1 cellular context compared by ENCODE assay signal in the genomic region with DNA sequence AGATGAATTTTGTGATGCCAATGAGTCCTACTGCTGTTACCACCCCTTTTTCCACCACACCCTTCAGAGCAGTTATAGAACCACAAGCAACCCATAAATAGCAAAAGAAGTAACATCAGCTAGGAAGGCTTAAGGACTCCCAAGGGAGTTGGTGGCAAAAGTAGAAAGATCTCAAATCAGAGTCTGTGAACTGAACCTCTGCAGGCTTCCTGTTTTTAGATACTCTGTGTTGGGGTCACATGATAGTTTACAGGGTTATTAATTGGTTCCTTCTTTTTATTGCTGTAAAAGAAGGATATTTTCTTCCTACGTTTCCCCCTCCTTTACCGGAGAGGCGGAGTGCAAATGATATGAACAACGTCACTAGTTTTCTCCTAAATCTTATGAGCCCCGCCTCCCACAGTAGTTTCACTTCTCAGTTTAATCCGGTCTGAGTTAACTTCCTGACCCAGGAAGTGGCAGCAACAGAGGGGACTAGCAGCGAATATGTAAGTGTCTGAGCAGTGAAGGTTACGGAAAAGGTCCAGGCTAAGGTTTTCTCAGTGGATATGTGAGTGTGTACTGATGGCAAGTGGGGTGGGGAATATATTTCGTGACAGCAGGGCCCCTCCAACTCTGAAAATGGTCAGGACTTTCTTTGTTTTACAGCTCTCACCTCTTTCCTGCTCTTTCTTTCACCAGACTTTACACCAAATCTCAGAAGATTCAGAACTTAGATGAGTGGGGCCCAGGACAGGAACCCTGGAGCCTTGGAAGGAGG.
TF ChIP-seq lines count a peak whose summit lies in the region.

A gene with protein sequence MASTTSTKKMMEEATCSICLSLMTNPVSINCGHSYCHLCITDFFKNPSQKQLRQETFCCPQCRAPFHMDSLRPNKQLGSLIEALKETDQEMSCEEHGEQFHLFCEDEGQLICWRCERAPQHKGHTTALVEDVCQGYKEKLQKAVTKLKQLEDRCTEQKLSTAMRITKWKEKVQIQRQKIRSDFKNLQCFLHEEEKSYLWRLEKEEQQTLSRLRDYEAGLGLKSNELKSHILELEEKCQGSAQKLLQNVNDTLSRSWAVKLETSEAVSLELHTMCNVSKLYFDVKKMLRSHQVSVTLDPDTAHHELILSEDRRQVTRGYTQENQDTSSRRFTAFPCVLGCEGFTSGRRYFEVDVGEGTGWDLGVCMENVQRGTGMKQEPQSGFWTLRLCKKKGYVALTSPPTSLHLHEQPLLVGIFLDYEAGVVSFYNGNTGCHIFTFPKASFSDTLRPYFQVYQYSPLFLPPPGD (plus strand): TSS at position 435 of the 760 bp plus-strand sequence. CDS start 3,721 bp downstream, outside the sequence.

TF ChIP-seq in K562, 482 proteins besides CTCF, POLR2A, EP300 and RAD21 (continued from another document and continues in another):
- TF ChIP-seq, protein P1, sequence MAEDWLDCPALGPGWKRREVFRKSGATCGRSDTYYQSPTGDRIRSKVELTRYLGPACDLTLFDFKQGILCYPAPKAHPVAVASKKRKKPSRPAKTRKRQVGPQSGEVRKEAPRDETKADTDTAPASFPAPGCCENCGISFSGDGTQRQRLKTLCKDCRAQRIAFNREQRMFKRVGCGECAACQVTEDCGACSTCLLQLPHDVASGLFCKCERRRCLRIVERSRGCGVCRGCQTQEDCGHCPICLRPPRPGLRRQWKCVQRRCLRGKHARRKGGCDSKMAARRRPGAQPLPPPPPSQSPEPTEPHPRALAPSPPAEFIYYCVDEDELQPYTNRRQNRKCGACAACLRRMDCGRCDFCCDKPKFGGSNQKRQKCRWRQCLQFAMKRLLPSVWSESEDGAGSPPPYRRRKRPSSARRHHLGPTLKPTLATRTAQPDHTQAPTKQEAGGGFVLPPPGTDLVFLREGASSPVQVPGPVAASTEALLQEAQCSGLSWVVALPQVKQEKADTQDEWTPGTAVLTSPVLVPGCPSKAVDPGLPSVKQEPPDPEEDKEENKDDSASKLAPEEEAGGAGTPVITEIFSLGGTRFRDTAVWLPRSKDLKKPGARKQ (CRISPR knock-in tag; IDR thresholded peaks at IDR 0.05) = no peak
- no peak for TF ChIP-seq KDM4B (IDR thresholded peaks at IDR 0.05; ENCODE audit: borderline replicate concordance in 2 of 2, low read depth in 1 of 2)
- no peak for TF ChIP-seq HNRNPK (IDR thresholded peaks at IDR 0.05; ENCODE audit: low read depth, low read length, poor library complexity, severe bottlenecking)
- TF ChIP-seq, protein P2, sequence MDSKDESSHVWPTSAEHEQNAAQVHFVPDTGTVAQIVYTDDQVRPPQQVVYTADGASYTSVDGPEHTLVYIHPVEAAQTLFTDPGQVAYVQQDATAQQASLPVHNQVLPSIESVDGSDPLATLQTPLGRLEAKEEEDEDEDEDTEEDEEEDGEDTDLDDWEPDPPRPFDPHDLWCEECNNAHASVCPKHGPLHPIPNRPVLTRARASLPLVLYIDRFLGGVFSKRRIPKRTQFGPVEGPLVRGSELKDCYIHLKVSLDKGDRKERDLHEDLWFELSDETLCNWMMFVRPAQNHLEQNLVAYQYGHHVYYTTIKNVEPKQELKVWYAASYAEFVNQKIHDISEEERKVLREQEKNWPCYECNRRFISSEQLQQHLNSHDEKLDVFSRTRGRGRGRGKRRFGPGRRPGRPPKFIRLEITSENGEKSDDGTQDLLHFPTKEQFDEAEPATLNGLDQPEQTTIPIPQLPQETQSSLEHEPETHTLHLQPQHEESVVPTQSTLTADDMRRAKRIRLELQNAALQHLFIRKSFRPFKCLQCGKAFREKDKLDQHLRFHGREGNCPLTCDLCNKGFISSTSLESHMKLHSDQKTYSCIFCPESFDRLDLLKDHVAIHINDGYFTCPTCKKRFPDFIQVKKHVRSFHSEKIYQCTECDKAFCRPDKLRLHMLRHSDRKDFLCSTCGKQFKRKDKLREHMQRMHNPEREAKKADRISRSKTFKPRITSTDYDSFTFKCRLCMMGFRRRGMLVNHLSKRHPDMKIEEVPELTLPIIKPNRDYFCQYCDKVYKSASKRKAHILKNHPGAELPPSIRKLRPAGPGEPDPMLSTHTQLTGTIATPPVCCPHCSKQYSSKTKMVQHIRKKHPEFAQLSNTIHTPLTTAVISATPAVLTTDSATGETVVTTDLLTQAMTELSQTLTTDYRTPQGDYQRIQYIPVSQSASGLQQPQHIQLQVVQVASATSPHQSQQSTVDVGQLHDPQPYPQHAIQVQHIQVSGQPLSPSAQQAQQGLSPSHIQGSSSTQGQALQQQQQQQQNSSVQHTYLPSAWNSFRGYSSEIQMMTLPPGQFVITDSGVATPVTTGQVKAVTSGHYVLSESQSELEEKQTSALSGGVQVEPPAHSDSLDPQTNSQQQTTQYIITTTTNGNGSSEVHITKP (IDR thresholded peaks at IDR 0.05; ENCODE audit: partially characterized antibody) = peak; percentile 70
- no peak for TF ChIP-seq PCBP1 (IDR thresholded peaks at IDR 0.05; ENCODE audit: low read depth, low read length, poor library complexity, severe bottlenecking)
- TF ChIP-seq KAT7 (CRISPR knock-in tag; IDR thresholded peaks at IDR 0.05; ENCODE audit: borderline replicate concordance) = no peak; the same call in 1 of the 2 replicates
- TF ChIP-seq CBX2 (IDR thresholded peaks at IDR 0.05; ENCODE audit: insufficient read depth, low read length, poor library complexity, severe bottlenecking) = no peak
- no peak for TF ChIP-seq DDX20 (tag; IDR thresholded peaks at IDR 0.05; ENCODE audit: low read depth)
- 0 out of 2 replicates have a peak, but pooled peaks have one; percentile 43 for TF ChIP-seq GABPB1 (CRISPR knock-in tag; IDR thresholded peaks at IDR 0.05)
- TF ChIP-seq, protein P3, sequence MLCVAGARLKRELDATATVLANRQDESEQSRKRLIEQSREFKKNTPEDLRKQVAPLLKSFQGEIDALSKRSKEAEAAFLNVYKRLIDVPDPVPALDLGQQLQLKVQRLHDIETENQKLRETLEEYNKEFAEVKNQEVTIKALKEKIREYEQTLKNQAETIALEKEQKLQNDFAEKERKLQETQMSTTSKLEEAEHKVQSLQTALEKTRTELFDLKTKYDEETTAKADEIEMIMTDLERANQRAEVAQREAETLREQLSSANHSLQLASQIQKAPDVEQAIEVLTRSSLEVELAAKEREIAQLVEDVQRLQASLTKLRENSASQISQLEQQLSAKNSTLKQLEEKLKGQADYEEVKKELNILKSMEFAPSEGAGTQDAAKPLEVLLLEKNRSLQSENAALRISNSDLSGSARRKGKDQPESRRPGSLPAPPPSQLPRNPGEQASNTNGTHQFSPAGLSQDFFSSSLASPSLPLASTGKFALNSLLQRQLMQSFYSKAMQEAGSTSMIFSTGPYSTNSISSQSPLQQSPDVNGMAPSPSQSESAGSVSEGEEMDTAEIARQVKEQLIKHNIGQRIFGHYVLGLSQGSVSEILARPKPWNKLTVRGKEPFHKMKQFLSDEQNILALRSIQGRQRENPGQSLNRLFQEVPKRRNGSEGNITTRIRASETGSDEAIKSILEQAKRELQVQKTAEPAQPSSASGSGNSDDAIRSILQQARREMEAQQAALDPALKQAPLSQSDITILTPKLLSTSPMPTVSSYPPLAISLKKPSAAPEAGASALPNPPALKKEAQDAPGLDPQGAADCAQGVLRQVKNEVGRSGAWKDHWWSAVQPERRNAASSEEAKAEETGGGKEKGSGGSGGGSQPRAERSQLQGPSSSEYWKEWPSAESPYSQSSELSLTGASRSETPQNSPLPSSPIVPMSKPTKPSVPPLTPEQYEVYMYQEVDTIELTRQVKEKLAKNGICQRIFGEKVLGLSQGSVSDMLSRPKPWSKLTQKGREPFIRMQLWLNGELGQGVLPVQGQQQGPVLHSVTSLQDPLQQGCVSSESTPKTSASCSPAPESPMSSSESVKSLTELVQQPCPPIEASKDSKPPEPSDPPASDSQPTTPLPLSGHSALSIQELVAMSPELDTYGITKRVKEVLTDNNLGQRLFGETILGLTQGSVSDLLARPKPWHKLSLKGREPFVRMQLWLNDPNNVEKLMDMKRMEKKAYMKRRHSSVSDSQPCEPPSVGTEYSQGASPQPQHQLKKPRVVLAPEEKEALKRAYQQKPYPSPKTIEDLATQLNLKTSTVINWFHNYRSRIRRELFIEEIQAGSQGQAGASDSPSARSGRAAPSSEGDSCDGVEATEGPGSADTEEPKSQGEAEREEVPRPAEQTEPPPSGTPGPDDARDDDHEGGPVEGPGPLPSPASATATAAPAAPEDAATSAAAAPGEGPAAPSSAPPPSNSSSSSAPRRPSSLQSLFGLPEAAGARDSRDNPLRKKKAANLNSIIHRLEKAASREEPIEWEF (CRISPR knock-in tag; IDR thresholded peaks at IDR 0.05) = no peak
- TF ChIP-seq, protein P4, sequence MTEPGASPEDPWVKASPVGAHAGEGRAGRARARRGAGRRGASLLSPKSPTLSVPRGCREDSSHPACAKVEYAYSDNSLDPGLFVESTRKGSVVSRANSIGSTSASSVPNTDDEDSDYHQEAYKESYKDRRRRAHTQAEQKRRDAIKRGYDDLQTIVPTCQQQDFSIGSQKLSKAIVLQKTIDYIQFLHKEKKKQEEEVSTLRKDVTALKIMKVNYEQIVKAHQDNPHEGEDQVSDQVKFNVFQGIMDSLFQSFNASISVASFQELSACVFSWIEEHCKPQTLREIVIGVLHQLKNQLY (CRISPR knock-in tag; conservative IDR thresholded peaks at IDR 0.05) = no peak
- TF ChIP-seq FOXP1 (CRISPR knock-in tag; IDR thresholded peaks at IDR 0.05) = no peak
- TF ChIP-seq ZBTB8A (IDR thresholded peaks at IDR 0.05; ENCODE audit: partially characterized antibody) = no peak
- TF ChIP-seq ZSCAN29 (IDR thresholded peaks at IDR 0.05) = no peak
- TF ChIP-seq, protein P5, sequence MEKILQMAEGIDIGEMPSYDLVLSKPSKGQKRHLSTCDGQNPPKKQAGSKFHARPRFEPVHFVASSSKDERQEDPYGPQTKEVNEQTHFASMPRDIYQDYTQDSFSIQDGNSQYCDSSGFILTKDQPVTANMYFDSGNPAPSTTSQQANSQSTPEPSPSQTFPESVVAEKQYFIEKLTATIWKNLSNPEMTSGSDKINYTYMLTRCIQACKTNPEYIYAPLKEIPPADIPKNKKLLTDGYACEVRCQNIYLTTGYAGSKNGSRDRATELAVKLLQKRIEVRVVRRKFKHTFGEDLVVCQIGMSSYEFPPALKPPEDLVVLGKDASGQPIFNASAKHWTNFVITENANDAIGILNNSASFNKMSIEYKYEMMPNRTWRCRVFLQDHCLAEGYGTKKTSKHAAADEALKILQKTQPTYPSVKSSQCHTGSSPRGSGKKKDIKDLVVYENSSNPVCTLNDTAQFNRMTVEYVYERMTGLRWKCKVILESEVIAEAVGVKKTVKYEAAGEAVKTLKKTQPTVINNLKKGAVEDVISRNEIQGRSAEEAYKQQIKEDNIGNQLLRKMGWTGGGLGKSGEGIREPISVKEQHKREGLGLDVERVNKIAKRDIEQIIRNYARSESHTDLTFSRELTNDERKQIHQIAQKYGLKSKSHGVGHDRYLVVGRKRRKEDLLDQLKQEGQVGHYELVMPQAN (IDR thresholded peaks at IDR 0.05; ENCODE audit: borderline replicate concordance) = no peak; the same call in 1 of the 2 replicates
- no peak for TF ChIP-seq TCF7 (IDR thresholded peaks at IDR 0.05; ENCODE audit: borderline replicate concordance)
- no peak for TF ChIP-seq PTRF (tag; IDR thresholded peaks at IDR 0.05)
- TF ChIP-seq, protein P6, sequence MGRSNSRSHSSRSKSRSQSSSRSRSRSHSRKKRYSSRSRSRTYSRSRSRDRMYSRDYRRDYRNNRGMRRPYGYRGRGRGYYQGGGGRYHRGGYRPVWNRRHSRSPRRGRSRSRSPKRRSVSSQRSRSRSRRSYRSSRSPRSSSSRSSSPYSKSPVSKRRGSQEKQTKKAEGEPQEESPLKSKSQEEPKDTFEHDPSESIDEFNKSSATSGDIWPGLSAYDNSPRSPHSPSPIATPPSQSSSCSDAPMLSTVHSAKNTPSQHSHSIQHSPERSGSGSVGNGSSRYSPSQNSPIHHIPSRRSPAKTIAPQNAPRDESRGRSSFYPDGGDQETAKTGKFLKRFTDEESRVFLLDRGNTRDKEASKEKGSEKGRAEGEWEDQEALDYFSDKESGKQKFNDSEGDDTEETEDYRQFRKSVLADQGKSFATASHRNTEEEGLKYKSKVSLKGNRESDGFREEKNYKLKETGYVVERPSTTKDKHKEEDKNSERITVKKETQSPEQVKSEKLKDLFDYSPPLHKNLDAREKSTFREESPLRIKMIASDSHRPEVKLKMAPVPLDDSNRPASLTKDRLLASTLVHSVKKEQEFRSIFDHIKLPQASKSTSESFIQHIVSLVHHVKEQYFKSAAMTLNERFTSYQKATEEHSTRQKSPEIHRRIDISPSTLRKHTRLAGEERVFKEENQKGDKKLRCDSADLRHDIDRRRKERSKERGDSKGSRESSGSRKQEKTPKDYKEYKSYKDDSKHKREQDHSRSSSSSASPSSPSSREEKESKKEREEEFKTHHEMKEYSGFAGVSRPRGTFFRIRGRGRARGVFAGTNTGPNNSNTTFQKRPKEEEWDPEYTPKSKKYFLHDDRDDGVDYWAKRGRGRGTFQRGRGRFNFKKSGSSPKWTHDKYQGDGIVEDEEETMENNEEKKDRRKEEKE (IDR thresholded peaks at IDR 0.05; ENCODE audit: borderline replicate concordance in 1 of 2, control insufficient read depth in 1 of 2, low read depth in 2 of 2, low read length in 1 of 2) = no peak
- TF ChIP-seq FOXK2 (conservative IDR thresholded peaks at IDR 0.05 in 1 of 2, IDR thresholded peaks at IDR 0.05 in 1 of 2; ENCODE audit: low read depth in 2 of 2) = peak; percentile 29 to 33; a peak in 1 of 4 replicates
- TF ChIP-seq, protein P7, sequence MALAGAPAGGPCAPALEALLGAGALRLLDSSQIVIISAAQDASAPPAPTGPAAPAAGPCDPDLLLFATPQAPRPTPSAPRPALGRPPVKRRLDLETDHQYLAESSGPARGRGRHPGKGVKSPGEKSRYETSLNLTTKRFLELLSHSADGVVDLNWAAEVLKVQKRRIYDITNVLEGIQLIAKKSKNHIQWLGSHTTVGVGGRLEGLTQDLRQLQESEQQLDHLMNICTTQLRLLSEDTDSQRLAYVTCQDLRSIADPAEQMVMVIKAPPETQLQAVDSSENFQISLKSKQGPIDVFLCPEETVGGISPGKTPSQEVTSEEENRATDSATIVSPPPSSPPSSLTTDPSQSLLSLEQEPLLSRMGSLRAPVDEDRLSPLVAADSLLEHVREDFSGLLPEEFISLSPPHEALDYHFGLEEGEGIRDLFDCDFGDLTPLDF (CRISPR knock-in tag; IDR thresholded peaks at IDR 0.05) = no peak
- no peak for TF ChIP-seq ZKSCAN8 (CRISPR knock-in tag; IDR thresholded peaks at IDR 0.05)
- no peak for TF ChIP-seq E2F3 (CRISPR knock-in tag; IDR thresholded peaks at IDR 0.05)
- TF ChIP-seq, protein P8, sequence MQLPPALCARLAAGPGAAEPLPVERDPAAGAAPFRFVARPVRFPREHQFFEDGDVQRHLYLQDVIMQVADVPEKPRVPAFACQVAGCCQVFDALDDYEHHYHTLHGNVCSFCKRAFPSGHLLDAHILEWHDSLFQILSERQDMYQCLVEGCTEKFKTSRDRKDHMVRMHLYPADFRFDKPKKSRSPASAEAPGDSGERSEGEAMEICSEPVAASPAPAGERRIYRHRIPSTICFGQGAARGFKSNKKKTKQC (CRISPR knock-in tag; IDR thresholded peaks at IDR 0.05) = no peak
- TF ChIP-seq SAFB (IDR thresholded peaks at IDR 0.05; ENCODE audit: borderline replicate concordance, low read depth, low read length) = no peak
- no peak for TF ChIP-seq MCM3 (IDR thresholded peaks at IDR 0.05)
- TF ChIP-seq CREB1 (IDR thresholded peaks at IDR 0.05) = no peak
- 0 out of 2 replicates have a peak, but pooled peaks have one; percentile 38 for TF ChIP-seq CREB1 (CRISPR knock-in tag; IDR thresholded peaks at IDR 0.05)
- TF ChIP-seq ZNF79 (CRISPR knock-in tag; IDR thresholded peaks at IDR 0.05; ENCODE audit: low read depth) = no peak
- no peak for TF ChIP-seq BRCA1 (IDR thresholded peaks at IDR 0.05)
- TF ChIP-seq BRCA1 (CRISPR knock-in tag; IDR thresholded peaks at IDR 0.05) = no peak
- TF ChIP-seq ZNF436 (CRISPR knock-in tag; IDR thresholded peaks at IDR 0.05) = no peak
- TF ChIP-seq FIP1L1 (IDR thresholded peaks at IDR 0.05; ENCODE audit: low read depth, low read length, poor library complexity, severe bottlenecking) = no peak
- no peak for TF ChIP-seq NFXL1 (CRISPR knock-in tag; IDR thresholded peaks at IDR 0.05)
- no peak for TF ChIP-seq ZNF212 (CRISPR knock-in tag; IDR thresholded peaks at IDR 0.05)
- peak; percentile 64 for TF ChIP-seq SMARCA4 (IDR thresholded peaks at IDR 0.05)
- TF ChIP-seq TAF1 (IDR thresholded peaks at IDR 0.05; ENCODE audit: control insufficient read depth, extremely low read depth, insufficient read depth, low read length, severe bottlenecking) = peak; percentile 88
- no peak for TF ChIP-seq BCL6 (CRISPR knock-in tag; IDR thresholded peaks at IDR 0.05)
